Comparison of ENCODE assay signal across 25 cellular contexts in the genomic region with DNA sequence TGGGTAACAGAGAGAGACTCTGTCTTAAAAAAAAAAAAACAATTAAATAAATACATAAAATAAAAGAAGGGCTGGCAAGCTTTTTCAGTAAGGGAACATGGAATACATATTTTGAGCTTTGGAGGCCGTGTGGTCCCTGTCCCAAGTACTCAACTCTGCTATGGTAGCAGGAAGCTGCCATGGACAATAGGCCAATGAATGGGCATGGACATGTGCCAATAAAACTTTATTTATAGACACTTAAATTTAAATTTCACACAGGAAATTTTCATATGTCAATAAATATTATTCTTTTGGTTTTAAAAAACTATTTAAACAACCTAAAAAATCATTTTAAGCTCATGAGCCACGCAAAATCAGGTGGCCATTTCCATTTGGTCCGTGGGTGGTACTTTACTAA. TPM values are rescaled to one million over a fixed set of nuclear protein-coding genes. Genes with fewer than 3 reads are reported as not detected.
DNase-seq lines count a peak whose midpoint lies in the region; ATAC-seq, FAIRE-seq and TF ChIP-seq lines count a peak whose summit lies in the region.
"Had no signal": no experiment of that assay in that cellular context is flagged by ENCODE, and none has a peak within 500 bp of the region (broad histone marks: within the 10 kb centered on the region; RNA-seq: fewer than 3 reads in every experiment).

No MANE protein-coding gene starts in this region.

- no peak overlapping the region for H2BK5ac ChIP-seq in neuronal stem cell (ENCODE audit: low read length)

- TF ChIP-seq RAD21 in HepG2 (CRISPR knock-in tag; IDR thresholded peaks at IDR 0.05): no peak
- no peak for TF ChIP-seq RAD21 in K562 (CRISPR knock-in tag; conservative IDR thresholded peaks at IDR 0.05 in 1 of 2, IDR thresholded peaks at IDR 0.05 in 1 of 2)

- H2AK5ac ChIP-seq in neuronal stem cell (ENCODE audit: low read depth, low read length): no peak overlapping the region

- H3K23ac ChIP-seq in neuronal stem cell (ENCODE audit: low read depth, low read length, poor library complexity): no peak overlapping the region

- H3K27me3 ChIP-seq in HepG2 (ENCODE audit: control insufficient read depth in 1 of 2, insufficient read depth in 2 of 2, low read length in 2 of 2) (no peaks in the 10 kb centered on the region; a peak in 1 of 5 replicates), right lobe of liver (no peaks in the 10 kb centered on the region), K562 (ENCODE audit: control insufficient read depth in 2 of 2, insufficient read depth in 2 of 2, low read length in 2 of 2) (peaks cover 8 to 21% of the 10 kb centered on the region in 2 experiments; a peak in 4 of 5 replicates), neuronal stem cell (ENCODE audit: control insufficient read depth in 3 of 3, insufficient read depth in 3 of 3, low read depth in 1 of 3, low read length in 3 of 3) (no peaks in the 10 kb centered on the region), upper lobe of left lung (peaks cover 0 to 9% (median 0%) of the 10 kb centered on the region in 4 donors)

- H3K4me3 ChIP-seq in HepG2 (replicated peaks in 1 of 3; ENCODE audit: insufficient read depth in 1 of 3, low read depth in 2 of 3, low read length in 3 of 3) (no peak overlapping the region), right lobe of liver (no peak overlapping the region), K562 (no peak overlapping the region), neuronal stem cell (ENCODE audit: low read length in 2 of 2) (no peak overlapping the region), upper lobe of left lung (no peak overlapping the region)
- H3K4me3 ChIP-seq: BLaER1 had no signal

- H3K9me1 ChIP-seq in K562 (ENCODE audit: control insufficient read depth, insufficient read depth, low read length): no peaks in the 10 kb centered on the region

- H3K79me2 ChIP-seq in HepG2 (ENCODE audit: insufficient read depth, low read length) (no peaks in the 10 kb centered on the region), K562 (ENCODE audit: control insufficient read depth, insufficient read depth, low read length) (no peaks in the 10 kb centered on the region)

- H4K8ac ChIP-seq in neuronal stem cell (ENCODE audit: low read depth, low read length): no peak overlapping the region

- CTCF ChIA-PET in HepG2 (lab: Yijun Ruan, JAX; ENCODE audit: low intra/inter-chr PET ratio, low total read pairs) (no interaction called here), K562 (lab: Yijun Ruan, JAX; ENCODE audit: low intra/inter-chr PET ratio) (no interaction called here)

- H3K9ac ChIP-seq in HepG2 (ENCODE audit: insufficient read depth, low read depth, low read length) (no peak overlapping the region), K562 (ENCODE audit: insufficient read depth in 1 of 2, low read depth in 2 of 2, low read length in 2 of 2) (no peak overlapping the region), neuronal stem cell (ENCODE audit: low read depth, low read length, poor library complexity) (no peak overlapping the region)
- H3K9ac ChIP-seq: BLaER1 had no signal

- no peak for TF ChIP-seq POLR2A in HepG2 (IDR thresholded peaks at IDR 0.05; ENCODE audit: insufficient read depth in 1 of 2, low read depth in 2 of 2, low read length in 2 of 2)
- no peak for TF ChIP-seq POLR2A in right lobe of liver (IDR thresholded peaks at IDR 0.05)
- TF ChIP-seq POLR2A in K562 (conservative IDR thresholded peaks at IDR 0.05): no peak
- no peak for TF ChIP-seq POLR2A in upper lobe of left lung (IDR thresholded peaks at IDR 0.05)

- H3K4ac ChIP-seq in neuronal stem cell (ENCODE audit: low read length): no peak overlapping the region

- no peaks in the 10 kb centered on the region for H3K9me3 ChIP-seq in HepG2 (ENCODE audit: low read length)
- no peaks in the 10 kb centered on the region for H3K9me3 ChIP-seq in right lobe of liver
- no peaks in the 10 kb centered on the region for H3K9me3 ChIP-seq in K562 (replicated peaks; ENCODE audit: control insufficient read depth, insufficient read depth, low read depth, low read length)
- H3K9me3 ChIP-seq in neuronal stem cell (replicated peaks in 1 of 2; ENCODE audit: control insufficient read depth in 2 of 2, insufficient read depth in 1 of 2, low read depth in 1 of 2, low read length in 2 of 2): no peaks in the 10 kb centered on the region
- H3K9me3 ChIP-seq in upper lobe of left lung: no peaks in the 10 kb centered on the region
- H3K9me3 ChIP-seq: BE2C, BLaER1 had no signal

- H4K20me1 ChIP-seq in HepG2 (ENCODE audit: insufficient read depth, low read length) (no peaks in the 10 kb centered on the region), K562 (replicated peaks; ENCODE audit: control insufficient read depth, insufficient read depth, low read length) (no peaks in the 10 kb centered on the region)
- H4K20me1 ChIP-seq: BLaER1 had no signal

- TF ChIP-seq EP300 in HepG2 (IDR thresholded peaks at IDR 0.05; ENCODE audit: low read depth in 2 of 2, low read length in 2 of 2) (no peak), HepG2 (CRISPR knock-in tag; IDR thresholded peaks at IDR 0.05; ENCODE audit: borderline replicate concordance) (no peak), K562 (IDR thresholded peaks at IDR 0.05; ENCODE audit: low read length) (no peak), upper lobe of left lung (IDR thresholded peaks at IDR 0.05) (no peak)

- no peak overlapping the region for H3K4me2 ChIP-seq in HepG2 (ENCODE audit: low read depth, low read length)
- no peak overlapping the region for H3K4me2 ChIP-seq in K562 (ENCODE audit: insufficient read depth, low read length)
- no peak overlapping the region for H3K4me2 ChIP-seq in neuronal stem cell (ENCODE audit: insufficient read depth, low read length, poor library complexity, severe bottlenecking)

- no peak overlapping the region for H2BK15ac ChIP-seq in neuronal stem cell (ENCODE audit: low read length)

- TF ChIP-seq CTCF in HepG2 (CRISPR knock-in tag; IDR thresholded peaks at IDR 0.05) (no peak), right lobe of liver (IDR thresholded peaks at IDR 0.05) (no peak), K562 (IDR thresholded peaks at IDR 0.05 in 2 of 3, conservative IDR thresholded peaks at IDR 0.05 in 1 of 3; ENCODE audit: insufficient read depth in 2 of 3, low read depth in 1 of 3, low read length in 3 of 3) (no peak), upper lobe of left lung (IDR thresholded peaks at IDR 0.05) (no peak)

- in situ Hi-C loops in HepG2 (cut with HindIII; ENCODE audit: extremely low pct_ligation_motif_present, low pct_unique_long_range_greater_than_20kb) (no loop called here), K562 (cut with MboI) (no loop called here)

- no peak overlapping the region for H3K14ac ChIP-seq in neuronal stem cell (ENCODE audit: low read length)

- H3K27ac ChIP-seq in HepG2 (ENCODE audit: extremely low read length, insufficient read depth, low read length) (no peak overlapping the region), right lobe of liver (no peak overlapping the region), K562 (ENCODE audit: extremely low read depth, low read depth, low read length) (no peak overlapping the region), neuronal stem cell (replicated peaks; ENCODE audit: low read length) (peak overlapping the region; percentile 93), upper lobe of left lung (no peak overlapping the region)
- H3K27ac ChIP-seq: 22Rv1, BLaER1 had no signal

- H2BK12ac ChIP-seq in neuronal stem cell (ENCODE audit: low read length): no peak overlapping the region

- no TSS peak for BruUV-seq in HepG2 (replicated peaks; lab: Mats Ljungman, UMichigan)
- no TSS peak for BruUV-seq in K562 (replicated peaks; lab: Mats Ljungman, UMichigan)

- intact Hi-C loops in HepG2 (cut with micrococcal nuclease; ENCODE audit: unreplicated experiment): no loop called here
- intact Hi-C loops in right lobe of liver (cut with DNase I): no loop called here
- intact Hi-C loops in K562 (cut with micrococcal nuclease): no loop called here

- H3K79me1 ChIP-seq in neuronal stem cell (ENCODE audit: low read depth, low read length): no peaks in the 10 kb centered on the region

- 73% methylated on average over 3 of the region's 3 CpGs for WGBS in HepG2 (ENCODE audit: low lambda C conversion rate)
- WGBS in right lobe of liver (ENCODE audit: insufficient coverage, low coverage, low lambda C conversion rate, missing lambda C conversion rate): 72% methylated on average over 3 of the region's 3 CpGs
- 2% methylated on average over 3 of the region's 3 CpGs for WGBS in K562 (ENCODE audit: insufficient coverage, low coverage, missing lambda C conversion rate)
- WGBS in neuronal stem cell (ENCODE audit: extremely low coverage in 2 of 2, insufficient read length in 2 of 2, insufficient replicate concordance in 1 of 2), 2 donors: no CpG with 5 or more reads among the region's 3 CpGs
- WGBS in upper lobe of left lung, 2 donors: 83 to 84% methylated on average over 3 of the region's 3 CpGs

- H3K4me1 ChIP-seq in HepG2 (ENCODE audit: insufficient read depth, low read length) (peaks cover 38% of the 10 kb centered on the region), right lobe of liver (no peaks in the 10 kb centered on the region), K562 (replicated peaks in 1 of 2; ENCODE audit: control insufficient read depth in 2 of 2, insufficient read depth in 2 of 2, low read length in 2 of 2) (peaks cover 0 to 8% of the 10 kb centered on the region in 2 experiments; a peak in 3 of 5 replicates), neuronal stem cell (ENCODE audit: control insufficient read depth in 2 of 2, insufficient read depth in 1 of 2, low read depth in 1 of 2, low read length in 2 of 2) (peaks cover 3 to 19% of the 10 kb centered on the region in 2 donors), upper lobe of left lung (peaks cover 0 to 8% (median 5%) of the 10 kb centered on the region in 4 donors)
- H3K4me1 ChIP-seq: BE2C had no signal

- H3K18ac ChIP-seq in neuronal stem cell (ENCODE audit: low read length): no peak overlapping the region

- FAIRE-seq in HepG2 (lab: Jason Lieb, UNC) (no peak), K562 (lab: Jason Lieb, UNC) (no peak)
- FAIRE-seq: G401.6, GM12892, GM18507 had no signal

- no peak overlapping the region for H4K91ac ChIP-seq in neuronal stem cell (ENCODE audit: low read depth, low read length, poor library complexity)

- no peak overlapping the region for H2AFZ ChIP-seq in HepG2 (ENCODE audit: low read length)
- H2AFZ ChIP-seq in K562 (ENCODE audit: low read depth, low read length): no peak overlapping the region
- H2AFZ ChIP-seq in neuronal stem cell (ENCODE audit: low read length): no peak overlapping the region

- POLR2A ChIA-PET in HepG2 (lab: Yijun Ruan, JAX): no interaction called here
- POLR2A ChIA-PET in K562 (lab: Yijun Ruan, JAX): interaction anchor here (0.6 to 1.2 kb wide), 2 partner anchors 20 to 22 kb away, joined by 3 read pairs; no protein-coding TSS in a partner anchor

- no peaks in the 10 kb centered on the region for H3K36me3 ChIP-seq in HepG2 (replicated peaks in 1 of 2; ENCODE audit: control insufficient read depth in 1 of 2, insufficient read depth in 2 of 2, low read length in 2 of 2)
- no peaks in the 10 kb centered on the region for H3K36me3 ChIP-seq in right lobe of liver
- no peaks in the 10 kb centered on the region for H3K36me3 ChIP-seq in K562 (ENCODE audit: control insufficient read depth, insufficient read depth, low read length)
- H3K36me3 ChIP-seq in neuronal stem cell (replicated peaks in 1 of 2; ENCODE audit: control insufficient read depth in 2 of 2, insufficient read depth in 2 of 2, low read length in 2 of 2): no peaks in the 10 kb centered on the region
- H3K36me3 ChIP-seq in upper lobe of left lung: no peaks in the 10 kb centered on the region
- H3K36me3 ChIP-seq: BE2C, BLaER1 had no signal

- no peak overlapping the region for H2BK120ac ChIP-seq in neuronal stem cell (ENCODE audit: low read depth, low read length)

- DNase-seq in HepG2 (ENCODE audit: low spot score) (no peak), right lobe of liver (no peak), K562 (ENCODE audit: extremely low read depth in 1 of 4, low spot score in 3 of 4) (no peak), neuronal stem cell (ENCODE audit: low spot score) (no peak), NCI-H748 treated with DMSO at 0.1 percent for 48 hours (lab: John Stamatoyannopoulos, UW) (no peak), upper lobe of left lung (no peak)
- DNase-seq: ACHN; BE2C; C1 segment of cervical spinal cord; CD4-positive, alpha-beta memory T cell; CD4-positive, CD25-positive, alpha-beta regulatory T cell; CD8-positive, alpha-beta memory T cell; COR-L47; DMS 273 treated with DMSO at 0.1 percent for 48 hours; DMS153; DMS79 treated with DMSO at 0.1 percent for 48 hours; GF-D8 had no signal

- no peak for ATAC-seq in HepG2
- no peak for ATAC-seq in right lobe of liver
- ATAC-seq in K562: no peak
- ATAC-seq in upper lobe of left lung (ENCODE audit: low FRiP score in 2 of 2): no peak

RNA-seq across cellular contexts. Expression of gene OTOA, which starts 3.8 kb away (rescaled TPM):
- total RNA-seq in HepG2 (2016; rRNA removed; fragmentation: Illumina TruSeq; extraction: Trizol) (0.11 and 0.15 TPM in 2 replicates), right lobe of liver (under 1 TPM in 4 of 6 experiments, not detected in 2; 0.12 to 0.25 (median 0.17) TPM), K562 (2014; rRNA removed) (not detected in 2 replicates), K562 (2014; rRNA removed; fragmentation: Illumina TruSeq; extraction: Trizol) (not detected in 2 replicates), K562 (2015; rRNA removed; fragmentation: Illumina TruSeq; extraction: Trizol) (not detected in 2 replicates), K562 (2021) (not detected in 2 replicates), upper lobe of left lung (1 to 10 TPM in 1 of 6 donors, under 1 TPM in 3, not detected in 2; 0.46 to 2.1 (median 0.65) TPM)
- 0.09 and 0.10 TPM in 2 replicates for total RNA-seq in HepG2 (2016; cell fraction: cytosol; rRNA removed; fragmentation: Illumina TruSeq; extraction: Trizol; ENCODE audit: low read depth)
- total RNA-seq in HepG2 (2016; cell fraction: insoluble cytoplasmic fraction; rRNA removed; fragmentation: Illumina TruSeq; extraction: Trizol): 0.06 and 0.11 TPM in 2 replicates
- 0.10 TPM in 1 of 2 replicates, not detected in the other for total RNA-seq in HepG2 (2016; cell fraction: membrane; rRNA removed; fragmentation: Illumina TruSeq; extraction: Trizol)
- 0.40 and 0.50 TPM in 2 replicates for total RNA-seq in HepG2 (2016; cell fraction: nucleus; rRNA removed; fragmentation: Illumina TruSeq; extraction: Trizol)
- polyA plus RNA-seq in HepG2 (2011; rRNA removed) (0.01 and 0.05 TPM in 2 replicates), K562 (2011; rRNA removed) (0.03 and 0.04 TPM in 2 replicates), K562 (2014; fragmentation: Illumina TruSeq; extraction: Trizol) (not detected in 2 replicates), K562 (2014; fragmentation: Nextera tagmentation; extraction: Ambion mirVana) (not detected), K562 (2014; rRNA removed) (not detected in 2 replicates)
- polyA plus RNA-seq in HepG2 (2011; cell fraction: cytosol; rRNA removed): 0.04 and 0.09 TPM in 2 replicates
- 0.06 and 0.10 TPM in 2 replicates for polyA plus RNA-seq in HepG2 (2011; cell fraction: nucleus; rRNA removed)
- polyA plus RNA-seq in HepG2 (2012): 0.04 TPM in 1 of 2 replicates, not detected in the other
- 0.05 TPM in 1 of 2 replicates, not detected in the other for polyA plus RNA-seq in HepG2 (2016; cell fraction: cytosol; fragmentation: Illumina TruSeq; extraction: Trizol; ENCODE audit: low read depth)
- polyA plus RNA-seq in HepG2 (2016; cell fraction: insoluble cytoplasmic fraction; fragmentation: Illumina TruSeq; extraction: Trizol; ENCODE audit: low read depth): 0.08 TPM in 1 of 2 replicates, not detected in the other
- 0.06 TPM in 1 of 2 replicates, not detected in the other for polyA plus RNA-seq in HepG2 (2016; cell fraction: membrane; fragmentation: Illumina TruSeq; extraction: Trizol; ENCODE audit: low read depth)
- polyA plus RNA-seq in HepG2 (2016; cell fraction: nucleus; fragmentation: Illumina TruSeq; extraction: Trizol; ENCODE audit: insufficient read depth, low read depth): 0.20 and 0.56 TPM in 2 replicates
- polyA minus RNA-seq in HepG2 (2011; rRNA and poly(A)+ RNA removed; ENCODE audit: low replicate concordance): 0.05 TPM in 1 of 2 replicates, not detected in the other
- not detected in 2 replicates for polyA minus RNA-seq in HepG2 (2011; cell fraction: cytosol; rRNA and poly(A)+ RNA removed)
- polyA minus RNA-seq in HepG2 (2011; cell fraction: nucleus; rRNA and poly(A)+ RNA removed): 0.25 and 0.26 TPM in 2 replicates
- not detected in 2 replicates for total RNA-seq in K562 (2011; cell fraction: chromatin; rRNA removed; ENCODE audit: low replicate concordance)
- not detected in 2 replicates for total RNA-seq in K562 (2011; cell fraction: nucleolus; rRNA removed)
- 0.15 TPM in 1 of 2 replicates, not detected in the other for total RNA-seq in K562 (2011; cell fraction: nucleoplasm; rRNA removed)
- not detected in 2 replicates for polyA plus RNA-seq in K562 (2011; cell fraction: cytosol; rRNA removed)
- 0.08 and 0.11 TPM in 2 replicates for polyA plus RNA-seq in K562 (2011; cell fraction: nucleus; rRNA removed)
- not detected in 2 replicates for polyA plus RNA-seq in K562 (2012)
- polyA minus RNA-seq in K562 (2011; rRNA and poly(A)+ RNA removed): not detected in 2 replicates
- not detected in 2 replicates for polyA minus RNA-seq in K562 (2011; cell fraction: cytosol; rRNA and poly(A)+ RNA removed)
- not detected in 2 replicates for polyA minus RNA-seq in K562 (2011; cell fraction: nucleus; rRNA and poly(A)+ RNA removed)
- polyA plus RNA-seq in neuronal stem cell (2013, experiment 1 of 2): 1.8 TPM
- polyA plus RNA-seq in neuronal stem cell (2013, experiment 2 of 2): 2.1 TPM
- total RNA-seq: CD4-positive, CD25-positive, alpha-beta regulatory T cell had no signal
- polyA plus RNA-seq: AG04450; CD4-positive, alpha-beta memory T cell; CD4-positive, CD25-positive, alpha-beta regulatory T cell; CD8-positive, alpha-beta memory T cell had no signal

RNA-seq across cellular contexts. Expression of gene IGSF6, which starts 15.2 kb away (rescaled TPM):
- total RNA-seq in HepG2 (2016; rRNA removed; fragmentation: Illumina TruSeq; extraction: Trizol) (not detected in 2 replicates), right lobe of liver (10 to 100 TPM in 1 of 6 experiments, 1 to 10 TPM in 5; 1.9 to 20.5 (median 3.4) TPM), K562 (2014; rRNA removed) (not detected in 2 replicates), K562 (2014; rRNA removed; fragmentation: Illumina TruSeq; extraction: Trizol) (not detected in 2 replicates), K562 (2015; rRNA removed; fragmentation: Illumina TruSeq; extraction: Trizol) (not detected in 2 replicates), K562 (2021) (not detected in 2 replicates), upper lobe of left lung (10 to 100 TPM in 4 of 6 donors, 1 to 10 TPM in 2; 7.0 to 74.0 (median 17.7) TPM)
- not detected in 2 replicates for total RNA-seq in HepG2 (2016; cell fraction: cytosol; rRNA removed; fragmentation: Illumina TruSeq; extraction: Trizol; ENCODE audit: low read depth)
- not detected in 2 replicates for total RNA-seq in HepG2 (2016; cell fraction: insoluble cytoplasmic fraction; rRNA removed; fragmentation: Illumina TruSeq; extraction: Trizol)
- total RNA-seq in HepG2 (2016; cell fraction: membrane; rRNA removed; fragmentation: Illumina TruSeq; extraction: Trizol): not detected in 2 replicates
- not detected in 2 replicates for total RNA-seq in HepG2 (2016; cell fraction: nucleus; rRNA removed; fragmentation: Illumina TruSeq; extraction: Trizol)
- polyA plus RNA-seq in HepG2 (2011; rRNA removed) (not detected in 2 replicates), K562 (2011; rRNA removed) (not detected in 2 replicates), K562 (2014; fragmentation: Illumina TruSeq; extraction: Trizol) (not detected in 2 replicates), K562 (2014; fragmentation: Nextera tagmentation; extraction: Ambion mirVana) (under 1 TPM in 1 of 2 experiments, not detected in 1; 0.07 TPM), K562 (2014; rRNA removed) (not detected in 2 replicates)
- polyA plus RNA-seq in HepG2 (2011; cell fraction: cytosol; rRNA removed): not detected in 2 replicates
- not detected in 2 replicates for polyA plus RNA-seq in HepG2 (2011; cell fraction: nucleus; rRNA removed)
- polyA plus RNA-seq in HepG2 (2012): 0.19 and 0.24 TPM in 2 replicates
- not detected in 2 replicates for polyA plus RNA-seq in HepG2 (2016; cell fraction: cytosol; fragmentation: Illumina TruSeq; extraction: Trizol; ENCODE audit: low read depth)
- polyA plus RNA-seq in HepG2 (2016; cell fraction: insoluble cytoplasmic fraction; fragmentation: Illumina TruSeq; extraction: Trizol; ENCODE audit: low read depth): not detected in 2 replicates
- polyA plus RNA-seq in HepG2 (2016; cell fraction: membrane; fragmentation: Illumina TruSeq; extraction: Trizol; ENCODE audit: low read depth): not detected in 2 replicates
- polyA plus RNA-seq in HepG2 (2016; cell fraction: nucleus; fragmentation: Illumina TruSeq; extraction: Trizol; ENCODE audit: insufficient read depth, low read depth): not detected in 2 replicates
- polyA minus RNA-seq in HepG2 (2011; rRNA and poly(A)+ RNA removed; ENCODE audit: low replicate concordance): not detected in 2 replicates
- polyA minus RNA-seq in HepG2 (2011; cell fraction: cytosol; rRNA and poly(A)+ RNA removed): not detected in 2 replicates
- polyA minus RNA-seq in HepG2 (2011; cell fraction: nucleus; rRNA and poly(A)+ RNA removed): not detected in 2 replicates
- not detected in 2 replicates for total RNA-seq in K562 (2011; cell fraction: chromatin; rRNA removed; ENCODE audit: low replicate concordance)
- not detected in 2 replicates for total RNA-seq in K562 (2011; cell fraction: nucleolus; rRNA removed)
- not detected in 2 replicates for total RNA-seq in K562 (2011; cell fraction: nucleoplasm; rRNA removed)
- polyA plus RNA-seq in K562 (2011; cell fraction: cytosol; rRNA removed): not detected in 2 replicates
- not detected in 2 replicates for polyA plus RNA-seq in K562 (2011; cell fraction: nucleus; rRNA removed)
- 0.13 and 0.14 TPM in 2 replicates for polyA plus RNA-seq in K562 (2012)
- polyA minus RNA-seq in K562 (2011; rRNA and poly(A)+ RNA removed): not detected in 2 replicates
- not detected in 2 replicates for polyA minus RNA-seq in K562 (2011; cell fraction: cytosol; rRNA and poly(A)+ RNA removed)
- not detected in 2 replicates for polyA minus RNA-seq in K562 (2011; cell fraction: nucleus; rRNA and poly(A)+ RNA removed)
- not detected for polyA plus RNA-seq in neuronal stem cell (2013, experiment 1 of 2)
- polyA plus RNA-seq in neuronal stem cell (2013, experiment 2 of 2): not detected
- total RNA-seq: A172, A673 had no signal
- polyA plus RNA-seq: AG04450 had no signal

Comparison
In these comparisons a context has a peak if more than half of its experiments do, and no peak if none do; other contexts are left out.
1. Of the 241 proteins assayed by ChIP-seq in both HepG2 and K562: peak only in HepG2: none; only in K562: none; in both: ZBTB40; in neither: 240.